In the genomic region with DNA sequence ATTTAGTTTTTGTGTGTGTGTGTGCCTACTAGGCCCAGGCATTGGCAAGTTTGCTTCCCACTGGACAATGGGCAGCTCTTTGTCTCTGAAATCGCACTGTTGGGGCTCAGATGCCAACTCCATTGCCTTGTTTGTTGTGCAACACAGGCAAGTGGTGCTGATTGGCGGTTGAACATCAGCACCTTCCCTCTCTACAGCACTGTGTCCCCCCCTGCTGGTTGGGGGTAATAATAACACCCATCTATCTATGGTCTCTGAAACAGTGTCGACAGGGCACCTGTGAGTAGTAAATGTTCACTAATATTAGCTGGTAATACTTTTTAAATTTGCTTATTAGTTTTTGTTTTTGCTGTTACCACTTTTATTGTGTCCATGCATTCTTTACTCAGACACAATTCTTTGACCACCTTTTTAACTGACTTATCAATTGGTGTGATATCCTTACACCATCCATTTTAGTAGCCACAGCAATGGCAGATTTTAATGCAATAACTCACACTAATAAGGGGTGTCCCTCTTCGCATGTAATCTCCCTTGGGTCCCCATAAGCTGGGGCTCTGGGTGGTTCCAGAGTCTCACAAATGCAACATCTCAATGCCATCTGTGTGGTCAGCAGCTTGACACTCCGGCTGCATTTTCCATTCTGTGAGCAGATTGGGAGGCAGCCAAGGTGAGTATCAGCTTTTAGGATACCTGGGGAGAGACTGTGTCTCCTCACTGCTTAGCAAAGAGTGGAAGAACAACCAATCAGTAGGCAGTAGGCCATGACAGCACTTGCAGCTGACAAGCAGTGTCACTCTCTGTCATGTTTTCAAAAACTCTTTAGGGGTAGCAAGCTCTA, we compare ENCODE assay signal across 8 cellular contexts. TPM values are rescaled to one million over a fixed set of nuclear protein-coding genes. Genes with fewer than 3 reads are reported as not detected.
DNase-seq lines count a peak whose midpoint lies in the region; ATAC-seq and TF ChIP-seq lines count a peak whose summit lies in the region.

No MANE protein-coding gene starts in this region.

- no peaks in the 10 kb centered on the region for H3K9me3 ChIP-seq in SK-N-SH

- H3K79me2 ChIP-seq in SK-N-SH (ENCODE audit: insufficient read depth) = no peaks in the 10 kb centered on the region

- H3K36me3 ChIP-seq in SK-N-SH (replicated peaks in 1 of 2; ENCODE audit: control insufficient read depth in 1 of 2, insufficient read depth in 2 of 2, low read length in 1 of 2) = no peaks in the 10 kb centered on the region

- peaks cover 1% of the 10 kb centered on the region; the same call in 1 of the 2 replicates for H3K27me3 ChIP-seq in SK-N-SH (ENCODE audit: insufficient read depth)

- H3K9me2 ChIP-seq in SK-N-SH = no peaks in the 10 kb centered on the region

- WGBS in SK-N-SH (ENCODE audit: low lambda C conversion rate) = 36% methylated on average over 5 of the region's 5 CpGs

- ATAC-seq in HG03442 (IDR thresholded peaks at IDR 0.05; ENCODE audit: unreplicated experiment) (peak; percentile 61), HG03196 (IDR thresholded peaks at IDR 0.05; ENCODE audit: unreplicated experiment) (no peak), GM19397 (IDR thresholded peaks at IDR 0.05; ENCODE audit: unreplicated experiment) (no peak)

- no peaks in the 10 kb centered on the region for H3F3A ChIP-seq in SK-N-SH (replicated peaks; ENCODE audit: insufficient read depth)

- no peak overlapping the region for H3K27ac ChIP-seq in SK-N-SH (ENCODE audit: low read depth in 2 of 2, low read length in 1 of 2)

- no peak for TF ChIP-seq EP300 in SK-N-SH (IDR thresholded peaks at IDR 0.05; ENCODE audit: borderline replicate concordance in 1 of 2, low read depth in 1 of 2, low read length in 1 of 2)

- no peak overlapping the region for H3K9ac ChIP-seq in SK-N-SH

- POLR2A ChIA-PET in SK-N-SH (lab: Yijun Ruan, JAX) = no interaction called here

- no peaks in the 10 kb centered on the region for H4K20me1 ChIP-seq in SK-N-SH (ENCODE audit: insufficient read depth)

- CTCF ChIA-PET in SK-N-SH (lab: Yijun Ruan, JAX) = interaction anchor here (0.6 to 2.3 kb wide), 15 partner anchors 12 to 487 kb away, joined by 3 to 12 read pairs (median 3); no protein-coding TSS in a partner anchor

- no peak overlapping the region for H3K4me2 ChIP-seq in SK-N-SH

- H2AFZ ChIP-seq in SK-N-SH (ENCODE audit: low read depth) = no peak overlapping the region

- TF ChIP-seq RAD21 in SK-N-SH (IDR thresholded peaks at IDR 0.05; ENCODE audit: low read length) = peak; percentile 67

- H3K4me1 ChIP-seq in SK-N-SH (ENCODE audit: control insufficient read depth in 1 of 2, insufficient read depth in 2 of 2, low read depth in 1 of 2, low read length in 1 of 2) = no peaks in the 10 kb centered on the region

- no peak overlapping the region; a peak in 1 of 4 replicates for H3K4me3 ChIP-seq in SK-N-SH (ENCODE audit: low read depth in 2 of 2, low read length in 1 of 2)
- H3K4me3 ChIP-seq in fibroblast of pulmonary artery (replicated peaks; ENCODE audit: low read depth, low read length) = no peak overlapping the region

- peak; percentile 60 for DNase-seq in DMS53 (lab: John Stamatoyannopoulos, UW)
- DNase-seq in DMS53 treated with DMSO at 0.1 percent for 48 hours (lab: John Stamatoyannopoulos, UW; ENCODE audit: unreplicated experiment) = no peak
- DNase-seq in SK-N-SH = peak; percentile 52
- DNase-seq in fibroblast of pulmonary artery (ENCODE audit: low read depth) = peak; percentile 27
- peak; percentile 9 for DNase-seq in stimulated activated CD4-positive, alpha-beta T cell treated with anti-CD3 and anti-CD28 coated beads, Interleukin-4, amount 100 ng/mL, for 1 hour

- TF ChIP-seq CTCF in SK-N-SH (IDR thresholded peaks at IDR 0.05) = peak; percentile 60
- TF ChIP-seq CTCF in fibroblast of pulmonary artery (IDR thresholded peaks at IDR 0.05; ENCODE audit: low read length, missing control alignments) = peak; percentile 37

TF ChIP-seq in SK-N-SH, 30 proteins besides CTCF, POLR2A, EP300 and RAD21:
- no peak for TF ChIP-seq RFX5 (IDR thresholded peaks at IDR 0.05; ENCODE audit: low read length)
- TF ChIP-seq SMC3 (IDR thresholded peaks at IDR 0.05; ENCODE audit: low read depth, low read length) = peak; percentile 29
TF ChIP-seq in SK-N-SH: peak in this region for 1.

RNA-seq across cellular contexts. Expression of a gene that starts 47.7 kb away (rescaled TPM):
- 36.7 and 37.1 TPM in 2 replicates for polyA plus RNA-seq in SK-N-SH (2012; rRNA removed)
- polyA plus RNA-seq in SK-N-SH (2012; cell fraction: cytosol; rRNA removed) = 41.4 and 44.1 TPM in 2 replicates
- 15.4 and 18.2 TPM in 2 replicates for polyA plus RNA-seq in SK-N-SH (2012; cell fraction: nucleus; rRNA removed)
